Comparison of ENCODE assay signal across 10 cellular contexts in the genomic region with DNA sequence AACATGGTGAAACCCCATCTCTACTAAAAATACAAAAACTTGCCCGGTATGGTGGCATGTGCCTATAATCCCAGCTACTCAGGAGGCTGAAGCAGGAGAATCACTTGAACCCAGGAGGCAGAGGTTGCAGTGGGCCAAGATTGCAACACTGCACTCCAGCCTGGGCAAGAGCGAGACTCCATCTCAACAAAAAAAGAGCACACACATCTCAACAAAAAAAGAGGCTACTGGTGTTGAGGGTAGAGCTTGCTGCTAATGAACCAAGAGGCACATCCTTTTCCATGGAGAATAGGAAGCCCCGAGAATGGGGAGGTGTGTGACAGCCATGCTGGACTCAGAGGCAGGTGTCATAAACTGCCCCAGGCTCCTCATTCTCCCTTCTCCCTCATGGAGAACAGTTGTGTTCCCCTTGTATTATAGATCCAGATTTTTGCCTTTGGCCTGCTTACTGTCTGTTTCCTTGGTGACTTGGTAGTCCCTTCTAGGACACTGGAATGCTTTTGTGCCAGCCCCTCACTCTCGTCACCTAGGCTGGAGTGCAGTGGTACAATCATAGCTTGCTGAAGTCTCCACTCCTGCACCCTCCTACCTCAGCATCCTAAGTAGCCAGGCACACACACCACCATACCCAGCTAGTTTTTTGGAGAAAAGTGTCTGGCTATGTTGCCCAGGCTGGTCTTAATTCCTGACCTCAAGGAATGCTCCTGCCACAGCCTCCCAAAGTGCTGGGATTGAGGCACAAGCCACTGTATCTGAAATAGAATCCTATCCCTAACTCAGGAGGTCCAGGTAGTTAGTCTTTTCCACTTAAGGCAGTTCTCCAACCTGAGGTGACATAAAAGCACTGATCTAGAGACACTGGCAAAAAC. TPM values are rescaled to one million over a fixed set of nuclear protein-coding genes. Genes with fewer than 3 reads are reported as not detected.
A peak's percentile ranks its signal among the peaks of the same experiment; 100 is the strongest.
DNase-seq lines count a peak whose midpoint lies in the region; ATAC-seq, FAIRE-seq and TF ChIP-seq lines count a peak whose summit lies in the region.
"Had no signal": no experiment of that assay in that cellular context is flagged by ENCODE, and none has a peak within 500 bp of the region (broad histone marks: within the 10 kb centered on the region; RNA-seq: fewer than 3 reads in every experiment).

No MANE protein-coding gene starts in this region.

- H3K9me3 ChIP-seq in A673 (ENCODE audit: low read depth, low read length, poor library complexity, severe bottlenecking) (peaks cover 7% of the 10 kb centered on the region), Panc1 (ENCODE audit: control insufficient read depth, insufficient read depth, low read depth, low read length) (peaks cover 5% of the 10 kb centered on the region; the same call in 1 of the 2 replicates), endodermal cell (ENCODE audit: control insufficient read depth, low read length) (no peaks in the 10 kb centered on the region)

- no peak overlapping the region for H3K4me3 ChIP-seq in A673 (ENCODE audit: low read depth, low read length, poor library complexity, severe bottlenecking)
- H3K4me3 ChIP-seq in Panc1 (ENCODE audit: low read depth in 2 of 2, low read length in 2 of 2), result no peak overlapping the region
- H3K4me3 ChIP-seq in endodermal cell (ENCODE audit: low read length), result no peak overlapping the region
- H3K4me3 ChIP-seq in dorsolateral prefrontal cortex, result no peak overlapping the region

- H3K27ac ChIP-seq in A673 (ENCODE audit: low read depth, low read length, poor library complexity, severe bottlenecking) (peak overlapping the region; percentile 35), Panc1 (ENCODE audit: low read length) (no peak overlapping the region; the same call in 1 of the 2 replicates), endodermal cell (ENCODE audit: low read depth, low read length) (no peak overlapping the region), dorsolateral prefrontal cortex (peak overlapping the region in 5 of 59 donors; percentile 13 to 37 (median 18))

- intact Hi-C loops in A673 (cut with micrococcal nuclease; ENCODE audit: unreplicated experiment), result no loop called here
- intact Hi-C loops in Panc1 (cut with micrococcal nuclease; ENCODE audit: unreplicated experiment), result no loop called here
- intact Hi-C loops in dorsolateral prefrontal cortex (cut with DNase I), result no loop called here

- H3K27ac Mint-ChIP-seq in endodermal cell, result peak overlapping the region; percentile 35

- POLR2A ChIA-PET in A673 (lab: Charles Lee; ENCODE audit: low non-redundant PET), result interaction anchor here (0.6 kb wide), 1 partner anchor 279 kb away, joined by 4 read pairs; no protein-coding TSS in a partner anchor
- POLR2A ChIA-PET in Panc1 (lab: Charles Lee), result no interaction called here

- 81 to 98% methylated on average over 3 to 4 of the region's 4 CpGs for WGBS in endodermal cell (ENCODE audit: insufficient coverage in 1 of 2, insufficient read length in 1 of 2), 2 experiments

- peak; percentile 80 for FAIRE-seq in G401.6 (lab: Jason Lieb, UNC)

- H3K4me1 Mint-ChIP-seq in endodermal cell, result peaks cover 25% of the 10 kb centered on the region

- H3K9ac ChIP-seq in endodermal cell (ENCODE audit: extremely low read depth, low read length, poor library complexity, severe bottlenecking), result no peak overlapping the region

- TF ChIP-seq CTCF in A673 (conservative IDR thresholded peaks at IDR 0.05; ENCODE audit: low read depth, low read length), result no peak
- no peak for TF ChIP-seq CTCF in Panc1 (IDR thresholded peaks at IDR 0.05)
- no peak for TF ChIP-seq CTCF in endodermal cell (conservative IDR thresholded peaks at IDR 0.05)
- TF ChIP-seq CTCF in dorsolateral prefrontal cortex (IDR thresholded peaks at IDR 0.05 in 54 of 56, conservative IDR thresholded peaks at IDR 0.05 in 2 of 56; ENCODE audit: low read depth in 1 of 56, partially characterized antibody in 56 of 56), result no peak

- CTCF ChIA-PET in A673 (lab: Charles Lee), result no interaction called here
- CTCF ChIA-PET in Panc1 (lab: Charles Lee), result no interaction called here

- in situ Hi-C loops in Panc1 (cut with HindIII; ENCODE audit: low pct_unique_long_range_greater_than_20kb, low sequenced_read_pairs), result no loop called here

- H3K27me3 ChIP-seq in A673 (replicated peaks; ENCODE audit: insufficient read depth, low read depth, low read length, poor library complexity) (no peaks in the 10 kb centered on the region), Panc1 (ENCODE audit: control insufficient read depth, insufficient read depth, low read length) (no peaks in the 10 kb centered on the region), endodermal cell (ENCODE audit: control insufficient read depth, insufficient read depth, low read length, poor library complexity, severe bottlenecking) (no peaks in the 10 kb centered on the region), dorsolateral prefrontal cortex (no peaks in the 10 kb centered on the region)

- peaks cover 9% of the 10 kb centered on the region for H3K4me1 ChIP-seq in A673 (ENCODE audit: insufficient read depth, low read length, poor library complexity, severe bottlenecking)
- peaks cover 14% of the 10 kb centered on the region for H3K4me1 ChIP-seq in Panc1 (ENCODE audit: control insufficient read depth, insufficient read depth, low read length)
- no peaks in the 10 kb centered on the region for H3K4me1 ChIP-seq in endodermal cell (ENCODE audit: control insufficient read depth, insufficient read depth, low read length)

- H3K4me3 Mint-ChIP-seq in endodermal cell, result no peak overlapping the region

- BruUV-seq in A673 (replicated peaks; lab: Mats Ljungman, UMichigan), result no TSS peak
- BruUV-seq in Panc1 (replicated peaks; lab: Mats Ljungman, UMichigan), result no TSS peak

- peaks cover 83% of the 10 kb centered on the region for H3K36me3 ChIP-seq in A673 (ENCODE audit: insufficient read depth, low read length, poor library complexity, severe bottlenecking)
- peaks cover 25% of the 10 kb centered on the region for H3K36me3 ChIP-seq in Panc1 (ENCODE audit: control insufficient read depth, insufficient read depth, low read length)
- H3K36me3 ChIP-seq in endodermal cell (ENCODE audit: control insufficient read depth, insufficient read depth, low read length), result peaks cover 63% of the 10 kb centered on the region

- peaks cover 93% of the 10 kb centered on the region for H3K36me3 Mint-ChIP-seq in endodermal cell (ENCODE audit: low read depth)

- peak; percentile 50 for ATAC-seq in Panc1
- no peak for ATAC-seq in GM18520 (IDR thresholded peaks at IDR 0.05; ENCODE audit: unreplicated experiment)

- H3K27me3 Mint-ChIP-seq in endodermal cell (ENCODE audit: insufficient read depth), result no peaks in the 10 kb centered on the region

- DNase-seq in A673 (ENCODE audit: low spot score), result no peak
- DNase-seq in Panc1 (ENCODE audit: low read depth, low spot score), result no peak
- peak; percentile 51 for DNase-seq in endodermal cell
- DNase-seq in activated gamma-delta T cell treated with Interleukin-2 at 50 U/mL for 16 hours, result no peak
- DNase-seq in dorsolateral prefrontal cortex, result no peak
- no peak for DNase-seq in NCI-H2196 (lab: John Stamatoyannopoulos, UW; ENCODE audit: unreplicated experiment)
- DNase-seq: activated gamma-delta T cell; stimulated activated CD4-positive, alpha-beta T cell treated with anti-CD3 and anti-CD28 coated beads, Interleukin-4, amount 100 ng/mL, for 1 hour had no signal

- peaks cover 34% of the 10 kb centered on the region for H3K9me3 Mint-ChIP-seq in endodermal cell

RNA-seq across cellular contexts. Expression of gene RPL12, which starts 5.1 kb away (rescaled TPM):
- total RNA-seq in A673 (2021) (1,114 and 1,120 TPM in 2 replicates), Panc1 (2021; ENCODE audit: unreplicated experiment) (951 TPM), endodermal cell (1,000 to 10,000 TPM; 1,241 to 1,436 TPM), dorsolateral prefrontal cortex (100 to 1,000 TPM; 136 to 384 (median 236) TPM)
- polyA plus RNA-seq in Panc1 (2012; ENCODE audit: insufficient read length), result 1,315 TPM
- 1,289 TPM for polyA plus RNA-seq in endodermal cell (2013, experiment 1 of 2)
- 1,216 TPM for polyA plus RNA-seq in endodermal cell (2013, experiment 2 of 2)

RNA-seq across cellular contexts. Expression of gene LRSAM1, which starts 5.2 kb away (rescaled TPM):
- 15.8 and 19.5 TPM in 2 replicates for total RNA-seq in A673 (2021)
- total RNA-seq in Panc1 (2021; ENCODE audit: unreplicated experiment), result 15.4 TPM
- polyA plus RNA-seq in Panc1 (2012; ENCODE audit: insufficient read length), result 21.1 TPM
- 10 to 100 TPM; 18.4 to 19.8 TPM for total RNA-seq in endodermal cell
- polyA plus RNA-seq in endodermal cell (2013, experiment 1 of 2), result 18.1 TPM
- 17.8 TPM for polyA plus RNA-seq in endodermal cell (2013, experiment 2 of 2)
- 10 to 100 TPM; 29.7 to 62.3 (median 40.4) TPM for total RNA-seq in dorsolateral prefrontal cortex

RNA-seq across cellular contexts. Expression of gene ZNF79, which starts 21.9 kb away (rescaled TPM):
- total RNA-seq in A673 (2021) (11.2 and 11.6 TPM in 2 replicates), Panc1 (2021; ENCODE audit: unreplicated experiment) (5.4 TPM), endodermal cell (1 to 10 TPM; 7.4 to 9.1 TPM), dorsolateral prefrontal cortex (10 to 100 TPM in 92 of 120 experiments, 1 to 10 TPM in 28; 8.1 to 16.9 (median 10.9) TPM)
- 3.5 TPM for polyA plus RNA-seq in Panc1 (2012; ENCODE audit: insufficient read length)
- 8.0 TPM for polyA plus RNA-seq in endodermal cell (2013, experiment 1 of 2)
- 7.7 TPM for polyA plus RNA-seq in endodermal cell (2013, experiment 2 of 2)

RNA-seq across cellular contexts. Expression of gene SLC2A8, which starts 49.1 kb away (rescaled TPM):
- total RNA-seq in A673 (2021), result 12.7 and 17.1 TPM in 2 replicates
- total RNA-seq in Panc1 (2021; ENCODE audit: unreplicated experiment), result 55.7 TPM
- 38.1 TPM for polyA plus RNA-seq in Panc1 (2012; ENCODE audit: insufficient read length)
- total RNA-seq in endodermal cell, result 10 to 100 TPM; 33.6 to 40.3 TPM
- polyA plus RNA-seq in endodermal cell (2013, experiment 1 of 2), result 21.9 TPM
- 22.1 TPM for polyA plus RNA-seq in endodermal cell (2013, experiment 2 of 2)
- total RNA-seq in dorsolateral prefrontal cortex, result 10 to 100 TPM; 20.2 to 51.7 (median 29.5) TPM
